In the genomic region with DNA sequence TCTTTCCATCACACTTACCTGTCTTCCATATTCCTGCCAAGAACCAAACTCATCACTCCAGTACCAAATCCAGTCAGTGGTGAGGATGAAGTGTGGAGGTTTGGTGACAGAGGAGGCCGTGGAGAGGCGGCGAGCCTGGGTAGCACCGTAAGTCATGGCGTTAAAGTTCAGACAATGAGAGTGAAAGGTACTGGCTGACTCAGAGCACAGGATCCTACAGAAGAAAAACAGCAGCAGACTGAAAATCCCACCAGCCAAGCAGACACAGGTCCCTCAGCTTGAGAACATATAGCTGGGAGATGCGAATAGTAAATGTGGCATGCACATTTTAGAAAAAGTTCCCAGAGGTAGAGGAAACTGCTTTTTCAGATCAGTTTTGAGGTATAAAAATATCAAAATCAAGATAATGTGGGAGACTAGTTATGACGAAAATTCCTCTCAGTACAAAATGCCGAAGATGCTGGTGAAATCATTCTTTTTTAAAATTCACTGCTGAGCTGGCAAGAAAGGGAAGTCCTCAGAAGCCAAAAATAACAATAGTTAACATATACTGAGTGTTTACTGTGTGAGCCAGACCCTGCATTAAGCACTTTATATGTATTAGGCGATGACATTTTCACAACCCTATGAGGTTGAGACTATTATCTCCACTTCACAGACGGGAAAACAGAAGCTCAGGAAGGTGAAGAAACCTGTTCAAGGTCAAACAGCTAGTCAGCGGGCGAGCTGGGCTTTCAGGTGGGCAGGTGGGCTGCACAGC, we compare ENCODE assay signal across 29 cellular contexts. TPM values are rescaled to one million over a fixed set of nuclear protein-coding genes. Genes with fewer than 3 reads are reported as not detected.
DNase-seq lines count a peak whose midpoint lies in the region; ATAC-seq and TF ChIP-seq lines count a peak whose summit lies in the region.
"Had no signal": no experiment of that assay in that cellular context is flagged by ENCODE, and none has a peak within 500 bp of the region (broad histone marks: within the 10 kb centered on the region; RNA-seq: fewer than 3 reads in every experiment).

No MANE protein-coding gene starts in this region.

- H3K27me3 Mint-ChIP-seq in activated CD8-positive, alpha-beta memory T cell treated with anti-CD3 and anti-CD28 coated beads, Interleukin-2, amount 10 ng/mL, durations not matched to agents 7 days and 5 days, result no peaks in the 10 kb centered on the region
- H3K27me3 Mint-ChIP-seq: activated naive CD4-positive, alpha-beta T cell treated with anti-CD3 and anti-CD28 coated beads, Interleukin-2, amount 50 U/mL, for 24 hours; T-cell had no signal

- peak; percentile 14 for DNase-seq in activated CD8-positive, alpha-beta memory T cell treated with anti-CD3 and anti-CD28 coated beads, Interleukin-2, amount 10 ng/mL, durations not matched to agents 7 days and 5 days
- DNase-seq in activated CD8-positive, alpha-beta memory T cell treated with anti-CD3 and anti-CD28 coated beads, Interleukin-2, amount 50 U/mL, for 4 hours, result no peak
- DNase-seq in dermis blood vessel endothelial cell (peak; percentile 73), SHP77 treated with DMSO at 0.1 percent for 48 hours (lab: John Stamatoyannopoulos, UW) (no peak), NCI-H2107 treated with DMSO at 0.1 percent for 48 hours (lab: John Stamatoyannopoulos, UW; ENCODE audit: unreplicated experiment) (no peak)
- DNase-seq: activated CD4-positive, CD25-positive, alpha-beta regulatory T cell treated with anti-CD3 and anti-CD28 coated beads, Interleukin-2, amount 50 U/mL, for 72 hours; COR-L47; DMS79; effector CD4-positive, alpha-beta T cell; erythroblast; foreskin melanocyte; H9; Karpas-422; NCI-H1092; NCI-H345; NCI-H748 treated with DMSO at 0.1 percent for 48 hours; nucleus accumbens; small intestine; T-cell; uterus had no signal

- no peaks in the 10 kb centered on the region for H3K27me3 ChIP-seq in skeletal muscle satellite cell (ENCODE audit: control insufficient read depth, insufficient read depth, low read length)
- H3K27me3 ChIP-seq: ascending aorta, BLaER1, hepatocyte, suprapubic skin, uterus had no signal

- H3K36me3 ChIP-seq in skeletal muscle satellite cell (ENCODE audit: insufficient read depth, low read length), result no peaks in the 10 kb centered on the region
- H3K36me3 ChIP-seq: uterus had no signal

- no peaks in the 10 kb centered on the region for H3K9me3 ChIP-seq in skeletal muscle satellite cell (replicated peaks; ENCODE audit: low read length)
- H3K9me3 ChIP-seq: ascending aorta, BLaER1, suprapubic skin, uterus had no signal

- CTCF ChIA-PET in activated CD8-positive, alpha-beta memory T cell treated with anti-CD3 and anti-CD28 coated beads, Interleukin-2, amount 10 ng/mL, durations not matched to agents 7 days and 5 days (lab: Charles Lee), result interaction anchor here (1.6 kb wide), 1 partner anchor 13 kb away, joined by 3 read pairs; no protein-coding TSS in a partner anchor

- peak overlapping the region; percentile 48 for H3K4me2 ChIP-seq in skeletal muscle satellite cell (ENCODE audit: low read length)
- H3K4me2 ChIP-seq: BLaER1, hepatocyte had no signal

- peaks cover 69% of the 10 kb centered on the region for H3K36me3 Mint-ChIP-seq in activated CD8-positive, alpha-beta memory T cell treated with anti-CD3 and anti-CD28 coated beads, Interleukin-2, amount 10 ng/mL, durations not matched to agents 7 days and 5 days

- no peak overlapping the region for H3K4me3 Mint-ChIP-seq in activated CD8-positive, alpha-beta memory T cell treated with anti-CD3 and anti-CD28 coated beads, Interleukin-2, amount 10 ng/mL, durations not matched to agents 7 days and 5 days
- H3K4me3 Mint-ChIP-seq: activated naive CD4-positive, alpha-beta T cell treated with anti-CD3 and anti-CD28 coated beads, Interleukin-2, amount 50 U/mL, for 24 hours; H9; T-cell had no signal

- H3K9me3 Mint-ChIP-seq in activated CD8-positive, alpha-beta memory T cell treated with anti-CD3 and anti-CD28 coated beads, Interleukin-2, amount 10 ng/mL, durations not matched to agents 7 days and 5 days (ENCODE audit: low read depth), result no peaks in the 10 kb centered on the region
- H3K9me3 Mint-ChIP-seq: activated naive CD4-positive, alpha-beta T cell treated with anti-CD3 and anti-CD28 coated beads, Interleukin-2, amount 50 U/mL, for 24 hours; H9; T-cell had no signal

- peaks cover 23% of the 10 kb centered on the region for H3K4me1 ChIP-seq in skeletal muscle satellite cell (ENCODE audit: control insufficient read depth, insufficient read depth, low read length)
- H3K4me1 ChIP-seq: BLaER1, suprapubic skin, uterus had no signal

- no peak overlapping the region for H3K4me3 ChIP-seq in skeletal muscle satellite cell (ENCODE audit: low read length)
- H3K4me3 ChIP-seq: ascending aorta, BLaER1, hepatocyte, suprapubic skin, uterus had no signal

- peaks cover 30% of the 10 kb centered on the region for H3K4me1 Mint-ChIP-seq in activated CD8-positive, alpha-beta memory T cell treated with anti-CD3 and anti-CD28 coated beads, Interleukin-2, amount 10 ng/mL, durations not matched to agents 7 days and 5 days
- H3K4me1 Mint-ChIP-seq: H9 had no signal

- ATAC-seq in activated CD8-positive, alpha-beta memory T cell treated with anti-CD3 and anti-CD28 coated beads, Interleukin-2, amount 10 ng/mL, durations not matched to agents 7 days and 5 days, result no peak
- ATAC-seq in SK-N-SH treated with all-trans-retinoic acid at 6 μM for 48 hours (no peak), GM19467 (IDR thresholded peaks at IDR 0.05; ENCODE audit: unreplicated experiment) (no peak)
- ATAC-seq: Right ventricle myocardium inferior, T-cell had no signal

- no peak overlapping the region for H3K9ac ChIP-seq in skeletal muscle satellite cell (ENCODE audit: low read depth, low read length)
- H3K9ac ChIP-seq: BLaER1 had no signal

- H3K27ac Mint-ChIP-seq in activated CD8-positive, alpha-beta memory T cell treated with anti-CD3 and anti-CD28 coated beads, Interleukin-2, amount 10 ng/mL, durations not matched to agents 7 days and 5 days, result no peak overlapping the region
- H3K27ac Mint-ChIP-seq: activated naive CD4-positive, alpha-beta T cell treated with anti-CD3 and anti-CD28 coated beads, Interleukin-2, amount 50 U/mL, for 24 hours had no signal

TF ChIP-seq in SK-N-SH treated with all-trans-retinoic acid at 6 μM for 48 hours, 23 proteins besides CTCF, POLR2A, EP300 and RAD21:
- TF ChIP-seq SNAI2 (CRISPR knock-in tag; IDR thresholded peaks at IDR 0.05), result no peak
- peak; percentile 44 for TF ChIP-seq ISL1 (CRISPR knock-in tag; IDR thresholded peaks at IDR 0.05)
TF ChIP-seq in SK-N-SH treated with all-trans-retinoic acid at 6 μM for 48 hours: peak in this region for 1.

RNA-seq across cellular contexts. Expression of gene PARP12, which starts 20.9 kb away (rescaled TPM):
- 100 to 1,000 TPM; 104 to 215 TPM for total RNA-seq in activated CD8-positive, alpha-beta memory T cell treated with anti-CD3 and anti-CD28 coated beads, Interleukin-2, amount 10 ng/mL, durations not matched to agents 7 days and 5 days
- total RNA-seq in dermis blood vessel endothelial cell, result 98.3 and 107 TPM in 2 replicates
- 8.3 and 11.2 TPM in 2 replicates for total RNA-seq in skeletal muscle satellite cell (2012; rRNA removed)

Comparison
In these comparisons a context has a peak if more than half of its experiments do, and no peak if none do; other contexts are left out.
1. DNase-seq: peak in activated CD8-positive, alpha-beta memory T cell treated with anti-CD3 and anti-CD28 coated beads, Interleukin-2, amount 10 ng/mL, durations not matched to agents 7 days and 5 days (single experiment) and dermis blood vessel endothelial cell (single experiment); none in activated CD8-positive, alpha-beta memory T cell treated with anti-CD3 and anti-CD28 coated beads, Interleukin-2, amount 50 U/mL, for 4 hours (single experiment), SHP77 treated with DMSO at 0.1 percent for 48 hours (single experiment) and NCI-H2107 treated with DMSO at 0.1 percent for 48 hours (single experiment).